ENCODE assay signal across 1 cellular context in genomic region chr6:108165714-108166663, GRCh38.
TF ChIP-seq lines count a peak whose summit lies in the region.

TSS of gene NR2E1 (plus strand) at chr6:108166022. CDS start at chr6:108166766, 744 bp downstream.

TF ChIP-seq in GM23338, 12 proteins besides CTCF, POLR2A, EP300 and RAD21:
- TF ChIP-seq JUNB (IDR thresholded peaks at IDR 0.05; ENCODE audit: unreplicated experiment) (no peak), EZH2 (IDR thresholded peaks at IDR 0.05; ENCODE audit: low read depth, unreplicated experiment) (peak; percentile 99), ZNF331 (CRISPR knock-in tag; IDR thresholded peaks at IDR 0.05; ENCODE audit: low read depth) (no peak), CREB1 (CRISPR knock-in tag; IDR thresholded peaks at IDR 0.05; ENCODE audit: low read depth) (peak; percentile 85), POLR2AphosphoS5 (IDR thresholded peaks at IDR 0.05; ENCODE audit: low read depth) (no peak), ETS1 (IDR thresholded peaks at IDR 0.05) (no peak), ZNF114 (CRISPR knock-in tag; IDR thresholded peaks at IDR 0.05) (no peak), STAT1 (IDR thresholded peaks at IDR 0.05; ENCODE audit: unreplicated experiment) (no peak), ZNF462 (CRISPR knock-in tag; IDR thresholded peaks at IDR 0.05) (no peak), NANOG (IDR thresholded peaks at IDR 0.05; ENCODE audit: borderline replicate concordance) (no peak), REST (IDR thresholded peaks at IDR 0.05; ENCODE audit: unreplicated experiment) (no peak), EZH2phosphoT487 (IDR thresholded peaks at IDR 0.05; ENCODE audit: unreplicated experiment) (peak; percentile 98)
TF ChIP-seq in GM23338: peak in this region for 3.
